Comparison of ENCODE assay signal across 24 cellular contexts in genomic region chr10:90344226-90344625, GRCh38.
"Had no signal": no experiment of that assay in that cellular context is flagged by ENCODE, and none has a peak within 500 bp of the region (broad histone marks: within the 10 kb centered on the region; RNA-seq: fewer than 3 reads in every experiment).

No MANE protein-coding gene starts in this region.

- H3K4me3 ChIP-seq: gastroesophageal sphincter, heart left ventricle, hepatocyte, left ventricle myocardium inferior, lower lobe of right lung, pancreas, right lobe of liver, smooth muscle cell, suprapubic skin, transverse colon, upper lobe of right lung, uterus had no signal

- DNase-seq: cortex of kidney; effector memory CD8-positive, alpha-beta T cell; heart left ventricle; kidney; left colon; left ventricle myocardium inferior; lower lobe of right lung; natural killer cell; pancreas; right lobe of liver; stimulated activated CD4-positive, alpha-beta T cell treated with anti-CD3 and anti-CD28 coated beads, Interleukin-12 subunit alpha, Interleukin-12 subunit beta, amount 100 ng/mL, for 4 hours; stimulated activated CD4-positive, alpha-beta T cell treated with anti-CD3 and anti-CD28 coated beads, Interleukin-1b, Interleukin-23, amount 100 ng/mL, for 48 hours; stimulated activated CD4-positive, alpha-beta T cell treated with anti-CD3 and anti-CD28 coated beads, Interleukin-4, amount 100 ng/mL, for 1 hour; stimulated activated CD8-positive, alpha-beta memory T cell treated with anti-CD3 and anti-CD28 coated beads, Interleukin-4, amount 100 ng/mL, for 48 hours; stimulated activated naive CD4-positive, alpha-beta T cell; stimulated activated naive CD8-positive, alpha-beta T cell treated with anti-CD3 and anti-CD28 coated beads, Interleukin-15, amount 100 ng/mL, for 72 hours; transverse colon; upper lobe of right lung; uterus had no signal

- H3K79me2 ChIP-seq: hepatocyte had no signal

- H3K27me3 ChIP-seq: gastroesophageal sphincter, right lobe of liver, suprapubic skin, transverse colon, upper lobe of right lung, uterus had no signal

- H3K4me2 ChIP-seq: hepatocyte, smooth muscle cell had no signal

- H3K9me3 ChIP-seq: gastroesophageal sphincter, heart left ventricle, left ventricle myocardium inferior, lower lobe of right lung, pancreas, right lobe of liver, suprapubic skin, transverse colon, upper lobe of right lung, uterus had no signal

- H3K4me1 ChIP-seq: gastroesophageal sphincter, heart left ventricle, left ventricle myocardium inferior, lower lobe of right lung, pancreas, right lobe of liver, suprapubic skin, transverse colon, upper lobe of right lung, uterus had no signal

- H2AFZ ChIP-seq: hepatocyte had no signal

- H3K36me3 ChIP-seq: gastroesophageal sphincter, heart left ventricle, left ventricle myocardium inferior, lower lobe of right lung, pancreas, right lobe of liver, suprapubic skin, transverse colon, upper lobe of right lung, uterus had no signal

- H3K27ac ChIP-seq: gastroesophageal sphincter, heart left ventricle, hepatocyte, left ventricle myocardium inferior, lower lobe of right lung, pancreas, right lobe of liver, suprapubic skin, transverse colon, upper lobe of right lung, uterus had no signal

- FAIRE-seq: endometrium, kidney, pancreas had no signal
